Comparison of ENCODE assay signal across 21 cellular contexts in genomic region chr3:45062697-45063070, GRCh38. TPM values are rescaled to one million over a fixed set of nuclear protein-coding genes. Genes with fewer than 3 reads are reported as not detected.
"Had no signal": no experiment of that assay in that cellular context is flagged by ENCODE, and none has a peak within 500 bp of the region (broad histone marks: within the 10 kb centered on the region; RNA-seq: fewer than 3 reads in every experiment).

No MANE protein-coding gene starts in this region.

- ATAC-seq: activated T-cell treated with anti-CD3 and anti-CD28 coated beads, Interleukin-2, amount 50 U/mL, for 72 hours; gastroesophageal sphincter; left cardiac atrium; naive thymus-derived CD4-positive, alpha-beta T cell; T-helper 17 cell had no signal

- H3K27ac ChIP-seq: gastroesophageal sphincter had no signal

- H3K4me3 ChIP-seq: breast epithelium, esophagus muscularis mucosa, gastroesophageal sphincter, lung, sigmoid colon, spleen had no signal

- H3K36me3 ChIP-seq: breast epithelium, esophagus muscularis mucosa, gastroesophageal sphincter, sigmoid colon, spleen had no signal

- DNase-seq: activated CD4-positive, alpha-beta T cell treated with anti-CD3 and anti-CD28 coated beads for 4 hours; activated CD4-positive, alpha-beta T cell treated with anti-CD3 and anti-CD28 coated beads, Interleukin-2, amount 50 U/mL, for 48 hours; activated CD4-positive, CD25-positive, alpha-beta regulatory T cell; activated effector memory CD4-positive, alpha-beta T cell treated with Interleukin-2 at 50 U/mL for 16 hours; activated naive CD4-positive, alpha-beta T cell treated with anti-CD3 and anti-CD28 coated beads for 36 hours; activated naive CD8-positive, alpha-beta T cell treated with anti-CD3 and anti-CD28 coated beads, Interleukin-2, amount 10 ng/mL, durations not matched to agents 7 days and 5 days; activated T-cell treated with anti-CD3 and anti-CD28 coated beads, Interleukin-2, amount 50 U/mL, for 72 hours; amniotic stem cell; head of caudate nucleus; left cardiac atrium; naive thymus-derived CD4-positive, alpha-beta T cell; sigmoid colon; spleen; stimulated activated CD4-positive, alpha-beta T cell treated with anti-CD3 and anti-CD28 coated beads, Interleukin-4, amount 100 ng/mL, for 24 hours; stimulated activated naive CD4-positive, alpha-beta T cell treated with Interleukin-2 at 50 U/mL for 16 hours; T-helper 17 cell had no signal

- H3K27me3 ChIP-seq: breast epithelium, esophagus muscularis mucosa, gastroesophageal sphincter, sigmoid colon, spleen had no signal

- H3K9me3 ChIP-seq: breast epithelium, esophagus muscularis mucosa, gastroesophageal sphincter, sigmoid colon, spleen had no signal

- H3K4me1 ChIP-seq: breast epithelium had no signal

RNA-seq across cellular contexts. Expression of gene CLEC3B, which starts 36.6 kb away (rescaled TPM):
- total RNA-seq: activated naive CD4-positive, alpha-beta T cell treated with anti-CD3 and anti-CD28 coated beads for 36 hours; neural crest cell had no signal
- polyA plus RNA-seq: naive thymus-derived CD4-positive, alpha-beta T cell had no signal
